ENCODE assay signal across 8 cellular contexts in the genomic region with DNA sequence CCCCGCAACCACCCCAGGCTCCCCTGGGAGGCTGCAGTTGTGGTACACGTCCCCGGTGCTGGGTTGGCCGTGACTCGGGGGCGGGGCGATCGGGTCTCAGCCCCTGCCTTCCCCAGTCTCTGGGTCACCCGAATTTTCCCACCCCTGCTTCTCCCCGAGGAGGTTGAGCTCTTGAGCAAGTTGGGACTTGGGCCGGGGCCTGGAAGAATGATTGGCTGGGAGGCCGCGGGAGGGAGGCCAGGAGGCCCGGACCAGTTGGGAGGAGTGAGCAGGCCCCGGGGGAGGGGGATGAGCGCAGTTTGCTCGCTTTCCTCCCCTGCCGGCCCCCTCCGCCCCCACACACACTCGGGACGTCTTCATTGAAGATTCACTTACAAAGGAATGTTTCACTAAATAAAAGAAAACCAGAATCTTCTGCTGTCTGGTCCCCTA. TPM values are rescaled to one million over a fixed set of nuclear protein-coding genes. Genes with fewer than 3 reads are reported as not detected.
DNase-seq lines count a peak whose midpoint lies in the region; ATAC-seq and TF ChIP-seq lines count a peak whose summit lies in the region.

No MANE protein-coding gene starts in this region.

- TF ChIP-seq CTCF in parathyroid adenoma (IDR thresholded peaks at IDR 0.05), result no peak

- intact Hi-C loops in cardiac septum (cut with DNase I), result no loop called here

- H3K27me3 ChIP-seq in parathyroid adenoma (ENCODE audit: control insufficient read depth, insufficient read depth, low read length), result no peaks in the 10 kb centered on the region

- H3K27ac ChIP-seq in parathyroid adenoma, result peak overlapping the region; percentile 69

- no peak for ATAC-seq in activated naive CD8-positive, alpha-beta T cell treated with anti-CD3 and anti-CD28 coated beads, Interleukin-2, amount 50 U/mL, for 24 hours
- no peak for ATAC-seq in HG03469 (IDR thresholded peaks at IDR 0.05; ENCODE audit: unreplicated experiment)
- ATAC-seq in HG02623 (IDR thresholded peaks at IDR 0.05; ENCODE audit: unreplicated experiment), result no peak
- ATAC-seq in HG02970 (IDR thresholded peaks at IDR 0.05; ENCODE audit: low FRiP score, unreplicated experiment), result no peak

- in situ Hi-C loops in GM18951 (cut with MboI; ENCODE audit: low sequenced_read_pairs, unreplicated experiment), result no loop called here

- H2AFZ ChIP-seq in parathyroid adenoma, result peak overlapping the region; percentile 78

- no peaks in the 10 kb centered on the region for H3K4me1 ChIP-seq in parathyroid adenoma

- H3K9ac ChIP-seq in parathyroid adenoma, result no peak overlapping the region

- no peaks in the 10 kb centered on the region for H3K36me3 ChIP-seq in parathyroid adenoma (ENCODE audit: control insufficient read depth, insufficient read depth, low read length)

- H3K4me1 Mint-ChIP-seq in activated naive CD8-positive, alpha-beta T cell treated with anti-CD3 and anti-CD28 coated beads, Interleukin-2, amount 50 U/mL, for 24 hours, result peaks cover 38% of the 10 kb centered on the region

- H3K27me3 Mint-ChIP-seq in activated naive CD8-positive, alpha-beta T cell treated with anti-CD3 and anti-CD28 coated beads, Interleukin-2, amount 50 U/mL, for 24 hours, result peaks cover 4% of the 10 kb centered on the region

- peak overlapping the region; percentile 31 for H3K27ac Mint-ChIP-seq in activated naive CD8-positive, alpha-beta T cell treated with anti-CD3 and anti-CD28 coated beads, Interleukin-2, amount 50 U/mL, for 24 hours

- peak overlapping the region; percentile 57 for H3K4me3 Mint-ChIP-seq in activated naive CD8-positive, alpha-beta T cell treated with anti-CD3 and anti-CD28 coated beads, Interleukin-2, amount 50 U/mL, for 24 hours

- TF ChIP-seq POLR2A in GM18951 (IDR thresholded peaks at IDR 0.05; ENCODE audit: extremely low read depth, insufficient read depth, insufficient read length), result peak; percentile 10

- H3K36me3 Mint-ChIP-seq in activated naive CD8-positive, alpha-beta T cell treated with anti-CD3 and anti-CD28 coated beads, Interleukin-2, amount 50 U/mL, for 24 hours (ENCODE audit: low read depth), result peaks cover 7% of the 10 kb centered on the region

- peak; percentile 54 for DNase-seq in activated naive CD8-positive, alpha-beta T cell treated with anti-CD3 and anti-CD28 coated beads, Interleukin-2, amount 50 U/mL, for 24 hours
- peak; percentile 85 for DNase-seq in cardiac septum (ENCODE audit: low spot score)
- DNase-seq in superior temporal gyrus (ENCODE audit: extremely low spot score), result no peak

- H3K79me2 ChIP-seq in parathyroid adenoma, result no peaks in the 10 kb centered on the region

- no peaks in the 10 kb centered on the region for H3K9me3 Mint-ChIP-seq in activated naive CD8-positive, alpha-beta T cell treated with anti-CD3 and anti-CD28 coated beads, Interleukin-2, amount 50 U/mL, for 24 hours

- H3K4me2 ChIP-seq in parathyroid adenoma (ENCODE audit: low read length), result peak overlapping the region; percentile 43

- H3K9me3 ChIP-seq in parathyroid adenoma (ENCODE audit: control insufficient read depth, low read length), result no peaks in the 10 kb centered on the region

- peak overlapping the region; percentile 45 for H3K4me3 ChIP-seq in parathyroid adenoma (ENCODE audit: low read depth, low read length)

RNA-seq across cellular contexts. Expression of a gene that starts 4.5 kb away (rescaled TPM):
- 19.8 TPM for total RNA-seq in cardiac septum

RNA-seq across cellular contexts. Expression of a gene that starts 8.3 kb away (rescaled TPM):
- 6.4 TPM for total RNA-seq in cardiac septum

RNA-seq across cellular contexts. Expression of a gene that starts 11.5 kb away (rescaled TPM):
- total RNA-seq in cardiac septum, result 87.6 TPM

RNA-seq across cellular contexts. Expression of a gene that starts 17.9 kb away (rescaled TPM):
- total RNA-seq in cardiac septum, result 3.3 TPM
